ENCODE assay signal across 10 cellular contexts in genomic region chr16:72076991-72077706, GRCh38. TPM values are rescaled to one million over a fixed set of nuclear protein-coding genes. Genes with fewer than 3 reads are reported as not detected.
"Had no signal": no experiment of that assay in that cellular context is flagged by ENCODE, and none has a peak within 500 bp of the region (broad histone marks: within the 10 kb centered on the region; RNA-seq: fewer than 3 reads in every experiment).

No MANE protein-coding gene starts in this region.

RNA-seq across cellular contexts. Expression of gene HPR, which starts 14.1 kb away (rescaled TPM):
- total RNA-seq: kidney epithelial cell; left colon; lung microvascular endothelial cell; mammary epithelial cell; mononuclear cell; myocyte; naive thymus-derived CD4-positive, alpha-beta T cell had no signal
- polyA plus RNA-seq: immature natural killer cell, keratinocyte, mammary epithelial cell had no signal

RNA-seq across cellular contexts. Expression of gene HP, which starts 22.8 kb away (rescaled TPM):
- total RNA-seq: kidney epithelial cell, left colon, mammary epithelial cell, mesothelial cell of epicardium, myocyte had no signal
- polyA plus RNA-seq: immature natural killer cell, mammary epithelial cell had no signal
